23 cellular contexts compared by ENCODE assay signal in genomic region chr16:48833461-48833860, GRCh38.
A peak's percentile ranks its signal among the peaks of the same experiment; 100 is the strongest.
DNase-seq lines count a peak whose midpoint lies in the region; ATAC-seq, FAIRE-seq and TF ChIP-seq lines count a peak whose summit lies in the region.
"Had no signal": no experiment of that assay in that cellular context is flagged by ENCODE, and none has a peak within 500 bp of the region (broad histone marks: within the 10 kb centered on the region; RNA-seq: fewer than 3 reads in every experiment).

No MANE protein-coding gene starts in this region.

- TF ChIP-seq POLR2A in K562 (conservative IDR thresholded peaks at IDR 0.05) (no peak), H1 (IDR thresholded peaks at IDR 0.05; ENCODE audit: control extremely low read depth in 1 of 2, low read depth in 2 of 2, low read length in 2 of 2) (no peak)

- ATAC-seq in K562 = no peak
- no peak for ATAC-seq in GM21529 (IDR thresholded peaks at IDR 0.05; ENCODE audit: unreplicated experiment)
- ATAC-seq in GM19463 (IDR thresholded peaks at IDR 0.05; ENCODE audit: unreplicated experiment) = no peak
- ATAC-seq: CD8-positive, alpha-beta T cell; GM12878 had no signal

- H2AFZ ChIP-seq in K562 (ENCODE audit: low read depth, low read length) (no peak overlapping the region), H1 (ENCODE audit: low read length) (no peak overlapping the region)

- H2BK12ac ChIP-seq in H1 (ENCODE audit: low read depth, low read length) = no peak overlapping the region

- no peaks in the 10 kb centered on the region for H3K9me3 ChIP-seq in K562 (replicated peaks; ENCODE audit: control insufficient read depth, insufficient read depth, low read depth, low read length)
- no peaks in the 10 kb centered on the region for H3K9me3 ChIP-seq in H1 (ENCODE audit: insufficient read depth in 2 of 2, low read depth in 1 of 2, low read length in 1 of 2)
- H3K9me3 ChIP-seq: BLaER1 had no signal

- no peak overlapping the region for H2BK20ac ChIP-seq in H1 (ENCODE audit: low read length)

- H3K36me3 ChIP-seq in K562 (ENCODE audit: control insufficient read depth, insufficient read depth, low read length) = no peaks in the 10 kb centered on the region
- no peaks in the 10 kb centered on the region for H3K36me3 ChIP-seq in H1 (ENCODE audit: control insufficient read depth in 2 of 4, insufficient read depth in 4 of 4, low read length in 3 of 4)
- H3K36me3 ChIP-seq in mesendoderm (ENCODE audit: control insufficient read depth, insufficient read depth, low read length) = no peaks in the 10 kb centered on the region
- H3K36me3 ChIP-seq: BLaER1 had no signal

- H3K18ac ChIP-seq in H1 (ENCODE audit: extremely low read depth, low read length) (no peak overlapping the region), mesendoderm (ENCODE audit: low read length) (no peak overlapping the region)

- DNase-seq in DMS 273 (lab: John Stamatoyannopoulos, UW; ENCODE audit: unreplicated experiment) = peak; percentile 47
- DNase-seq in DMS 273 treated with DMSO at 0.1 percent for 48 hours (lab: John Stamatoyannopoulos, UW) = no peak
- DNase-seq in K562 (ENCODE audit: extremely low read depth in 1 of 4, low spot score in 3 of 4) = peak in 2 of 4 experiments; percentile 11 to 14
- no peak for DNase-seq in H1 (ENCODE audit: low read depth in 1 of 2, low spot score in 2 of 2)
- DNase-seq in mesendoderm = peak; percentile 60
- no peak for DNase-seq in COLO829 (ENCODE audit: low spot score)
- DNase-seq: CD4-positive, CD25-positive, alpha-beta regulatory T cell; CD8-positive, alpha-beta T cell; DMS153; DND-41; GDM1; GOT3; H7; HCEC 1CT had no signal

- H4K5ac ChIP-seq in H1 (ENCODE audit: insufficient read length, low read depth, low read length) (no peak overlapping the region), mesendoderm (ENCODE audit: low read length) (no peak overlapping the region)

- no peak overlapping the region for H2AK5ac ChIP-seq in H1 (ENCODE audit: low read depth, low read length)
- H2AK5ac ChIP-seq in mesendoderm (ENCODE audit: low read length) = no peak overlapping the region

- 0% methylated on average over 2 of the region's 2 CpGs for WGBS in K562 (ENCODE audit: insufficient coverage, low coverage, missing lambda C conversion rate)
- WGBS in H1 (ENCODE audit: extremely low coverage in 1 of 2, insufficient coverage in 1 of 2, insufficient read length in 1 of 2, insufficient replicate concordance in 2 of 2, low coverage in 1 of 2, low lambda C conversion rate in 2 of 2, missing lambda C conversion rate in 1 of 2), 2 experiments = 79% methylated on average over 2 of the region's 2 CpGs; no CpG with 5 or more reads in 1 of the 2 experiments
- no CpG with 5 or more reads among the region's 2 CpGs for WGBS in mesendoderm (ENCODE audit: extremely low coverage, insufficient coverage, low lambda C conversion rate)

- intact Hi-C loops in K562 (cut with micrococcal nuclease) = no loop called here

- H3K79me2 ChIP-seq in K562 (ENCODE audit: control insufficient read depth, insufficient read depth, low read length) (no peaks in the 10 kb centered on the region), H1 (ENCODE audit: control insufficient read depth in 1 of 2, insufficient read depth in 2 of 2, low read length in 2 of 2) (no peaks in the 10 kb centered on the region), mesendoderm (ENCODE audit: control insufficient read depth, insufficient read depth, low read length) (no peaks in the 10 kb centered on the region)

- no peak for FAIRE-seq in K562 (lab: Jason Lieb, UNC)
- FAIRE-seq in H1 (lab: Jason Lieb, UNC) = no peak
- FAIRE-seq: A204.1, D721Med, GM12878, GM19239 had no signal

- H3K4ac ChIP-seq in H1 (replicated peaks; ENCODE audit: insufficient read length, low read depth, low read length) (peak overlapping the region; percentile 16), mesendoderm (ENCODE audit: low read depth, low read length) (no peak overlapping the region)

- no peaks in the 10 kb centered on the region; the same call in 1 of the 2 replicates for H4K20me1 ChIP-seq in K562 (replicated peaks; ENCODE audit: control insufficient read depth, insufficient read depth, low read length)
- no peaks in the 10 kb centered on the region for H4K20me1 ChIP-seq in H1 (replicated peaks in 1 of 2; ENCODE audit: control insufficient read depth in 1 of 2, insufficient read depth in 2 of 2, low read length in 2 of 2)
- H4K20me1 ChIP-seq: BLaER1 had no signal

- BruUV-seq in K562 (replicated peaks; lab: Mats Ljungman, UMichigan) = no TSS peak

- H3K23me2 ChIP-seq in H1 (ENCODE audit: low read depth, low read length) = no peaks in the 10 kb centered on the region

- no peak overlapping the region for H3K23ac ChIP-seq in H1 (ENCODE audit: insufficient read length)
- H3K23ac ChIP-seq in mesendoderm (ENCODE audit: low read length) = no peak overlapping the region

- H4K8ac ChIP-seq in H1 (ENCODE audit: extremely low read depth, insufficient read depth, low read length) = no peak overlapping the region
- no peak overlapping the region for H4K8ac ChIP-seq in mesendoderm (ENCODE audit: low read depth, low read length)

- H3K4me2 ChIP-seq in K562 (ENCODE audit: insufficient read depth, low read length) (no peak overlapping the region), H1 (ENCODE audit: insufficient read depth in 1 of 2, low read depth in 2 of 2, low read length in 2 of 2) (no peak overlapping the region), mesendoderm (ENCODE audit: low read length) (no peak overlapping the region)
- H3K4me2 ChIP-seq: BLaER1 had no signal

- H3K27me3 ChIP-seq in K562 (ENCODE audit: control insufficient read depth in 2 of 2, insufficient read depth in 2 of 2, low read length in 2 of 2) = no peaks in the 10 kb centered on the region
- H3K27me3 ChIP-seq in H1 (replicated peaks in 1 of 4; ENCODE audit: control insufficient read depth in 3 of 4, extremely low read depth in 1 of 4, insufficient read depth in 3 of 4, low read length in 3 of 4) = no peaks in the 10 kb centered on the region
- no peaks in the 10 kb centered on the region for H3K27me3 ChIP-seq in mesendoderm (ENCODE audit: insufficient read depth, low read length, poor library complexity)
- H3K27me3 ChIP-seq: BLaER1 had no signal

- H4K91ac ChIP-seq in H1 (replicated peaks; ENCODE audit: insufficient read length, low read length) = no peak overlapping the region

- in situ Hi-C loops in K562 (cut with MboI) = no loop called here

- H2BK15ac ChIP-seq in H1 (ENCODE audit: low read length) (0 out of 2 replicates have a peak overlapping the region, but pooled peaks have one; percentile 47), mesendoderm (replicated peaks; ENCODE audit: low read depth) (no peak overlapping the region)

- H3K9me1 ChIP-seq in K562 (ENCODE audit: control insufficient read depth, insufficient read depth, low read length) = no peaks in the 10 kb centered on the region

- H3K4me3 ChIP-seq in K562 (no peak overlapping the region), H1 (ENCODE audit: extremely low read depth in 1 of 4, insufficient read depth in 2 of 4, low read depth in 3 of 4, low read length in 4 of 4) (no peak overlapping the region), mesendoderm (ENCODE audit: low read length) (no peak overlapping the region)
- H3K4me3 ChIP-seq: BLaER1, GM12878 had no signal

- H3K4me1 ChIP-seq in K562 (replicated peaks in 1 of 2; ENCODE audit: control insufficient read depth in 2 of 2, insufficient read depth in 2 of 2, low read length in 2 of 2) (no peaks in the 10 kb centered on the region), H1 (replicated peaks in 1 of 4; ENCODE audit: control insufficient read depth in 3 of 4, insufficient read depth in 4 of 4, low read length in 3 of 4) (no peaks in the 10 kb centered on the region), mesendoderm (ENCODE audit: control insufficient read depth, low read depth, low read length) (peaks cover 1% of the 10 kb centered on the region)
- H3K4me1 ChIP-seq: BLaER1 had no signal

- no peak overlapping the region for H3K14ac ChIP-seq in H1 (ENCODE audit: insufficient read length)

- no peak overlapping the region for H3K9ac ChIP-seq in K562 (ENCODE audit: insufficient read depth in 1 of 2, low read depth in 2 of 2, low read length in 2 of 2)
- H3K9ac ChIP-seq in H1 (replicated peaks in 1 of 4; ENCODE audit: extremely low read depth in 1 of 4, low read depth in 3 of 4, low read length in 3 of 4) = no peak overlapping the region
- no peak overlapping the region for H3K9ac ChIP-seq in mesendoderm (ENCODE audit: low read length)
- H3K9ac ChIP-seq: BLaER1 had no signal

- H3K56ac ChIP-seq in H1 (replicated peaks; ENCODE audit: insufficient read length, low read depth, low read length) (no peak overlapping the region), mesendoderm (ENCODE audit: low read length) (no peak overlapping the region)

- CTCF ChIA-PET in K562 (lab: Yijun Ruan, JAX; ENCODE audit: low intra/inter-chr PET ratio) (no interaction called here), H1 (lab: Charles Lee; ENCODE audit: partially characterized antibody) (interaction anchor here (0.7 to 1.3 kb wide), 9 partner anchors 9 to 798 kb away, joined by 3 to 5 read pairs (median 3); no protein-coding TSS in a partner anchor)

- TF ChIP-seq EP300 in K562 (IDR thresholded peaks at IDR 0.05; ENCODE audit: low read length) (no peak), H1 (IDR thresholded peaks at IDR 0.05; ENCODE audit: borderline replicate concordance in 1 of 2, low read depth in 2 of 2, low read length in 2 of 2) (no peak)

- TF ChIP-seq RAD21 in K562 (CRISPR knock-in tag; conservative IDR thresholded peaks at IDR 0.05 in 1 of 2, IDR thresholded peaks at IDR 0.05 in 1 of 2) (no peak), H1 (IDR thresholded peaks at IDR 0.05 in 1 of 2, conservative IDR thresholded peaks at IDR 0.05 in 1 of 2; ENCODE audit: low read depth in 2 of 2, low read length in 2 of 2) (no peak)

- H2BK5ac ChIP-seq in H1 (ENCODE audit: low read depth, low read length) (no peak overlapping the region), mesendoderm (ENCODE audit: low read length) (no peak overlapping the region)

- H3K27ac ChIP-seq in K562 (ENCODE audit: extremely low read depth, low read depth, low read length) (no peak overlapping the region), H1 (ENCODE audit: low read depth, low read length) (no peak overlapping the region), mesendoderm (ENCODE audit: low read depth, low read length) (no peak overlapping the region)
- H3K27ac ChIP-seq: 22Rv1, BLaER1, C4-2B had no signal

- POLR2A ChIA-PET in K562 (lab: Yijun Ruan, JAX) = no interaction called here
- POLR2A ChIA-PET in H1 (lab: Charles Lee; ENCODE audit: partially characterized antibody) = no interaction called here

- no peak for TF ChIP-seq CTCF in K562 (IDR thresholded peaks at IDR 0.05 in 2 of 3, conservative IDR thresholded peaks at IDR 0.05 in 1 of 3; ENCODE audit: insufficient read depth in 2 of 3, low read depth in 1 of 3, low read length in 3 of 3)
- no peak for TF ChIP-seq CTCF in H1 (IDR thresholded peaks at IDR 0.05; ENCODE audit: control extremely low read depth in 1 of 3, insufficient read depth in 1 of 3, low read depth in 1 of 3, low read length in 3 of 3)

- H2BK120ac ChIP-seq in H1 (replicated peaks; ENCODE audit: low read depth, low read length) (no peak overlapping the region), mesendoderm (ENCODE audit: low read depth, low read length) (no peak overlapping the region)

- H3K79me1 ChIP-seq in H1 (ENCODE audit: low read depth, low read length) (no peaks in the 10 kb centered on the region), mesendoderm (ENCODE audit: low read length) (no peaks in the 10 kb centered on the region)

TF ChIP-seq in H1, 55 proteins besides CTCF, POLR2A, EP300 and RAD21 (continues in another document):
- TF ChIP-seq SIRT6 (IDR thresholded peaks at IDR 0.05; ENCODE audit: low read length) = no peak

Comparison
In these comparisons a context has a peak if more than half of its experiments do, and no peak if none do; other contexts are left out.
1. DNase-seq: peak in DMS 273 (single experiment) and mesendoderm (single experiment); none in DMS 273 treated with DMSO at 0.1 percent for 48 hours (single experiment), H1 (0 of 2) and COLO829 (single experiment).